Comparison of ENCODE assay signal across 13 cellular contexts in the genomic region with DNA sequence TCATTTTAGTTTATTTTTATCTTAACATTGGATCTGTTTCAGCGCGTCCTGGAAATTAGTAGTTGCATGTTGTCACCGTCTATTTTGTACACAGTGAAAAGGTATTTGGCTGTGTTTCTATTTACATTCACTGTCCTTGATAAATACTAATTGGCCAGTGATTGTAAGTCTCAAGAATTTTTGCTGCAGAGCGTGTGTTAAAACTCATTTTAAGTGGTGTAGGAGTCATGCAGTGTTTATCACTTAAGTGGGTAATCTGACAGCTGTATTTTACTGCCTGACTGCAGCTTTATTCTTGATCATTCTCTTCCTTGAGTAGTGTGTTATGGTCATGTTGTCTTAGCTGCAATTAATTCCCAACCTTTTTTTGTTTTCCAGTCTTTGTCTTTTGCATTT. TPM values are rescaled to one million over a fixed set of nuclear protein-coding genes. Genes with fewer than 3 reads are reported as not detected.
A peak's percentile ranks its signal among the peaks of the same experiment; 100 is the strongest.
DNase-seq lines count a peak whose midpoint lies in the region; ATAC-seq and TF ChIP-seq lines count a peak whose summit lies in the region.
"Had no signal": no experiment of that assay in that cellular context is flagged by ENCODE, and none has a peak within 500 bp of the region (broad histone marks: within the 10 kb centered on the region; RNA-seq: fewer than 3 reads in every experiment).

No MANE protein-coding gene starts in this region.

- no peak for DNase-seq in Right ventricle myocardium inferior (ENCODE audit: missing footprints)
- no peak for DNase-seq in cardiac septum (ENCODE audit: low spot score)
- DNase-seq in ascending aorta (ENCODE audit: low spot score in 2 of 2), result no peak
- DNase-seq in mesothelial cell of epicardium (ENCODE audit: low spot score in 2 of 2, unreplicated experiment in 2 of 2), result no peak
- DNase-seq in stimulated activated CD4-positive, alpha-beta T cell treated with anti-CD3 and anti-CD28 coated beads, Interleukin-2, amount 100 ng/mL, for 24 hours, result no peak
- no peak for DNase-seq in SHP77 treated with DMSO at 0.1 percent for 48 hours (lab: John Stamatoyannopoulos, UW)
- no peak for DNase-seq in NCI-H345 (lab: John Stamatoyannopoulos, UW)
- DNase-seq in GM19240 (ENCODE audit: insufficient read length, low spot score), result no peak
- DNase-seq: activated CD8-positive, alpha-beta memory T cell treated with anti-CD3 and anti-CD28 coated beads, Interleukin-2, amount 10 ng/mL, durations not matched to agents 7 days and 5 days; aorta; ovary had no signal

- H3K27me3 Mint-ChIP-seq in mesothelial cell of epicardium (ENCODE audit: low read depth), result no peaks in the 10 kb centered on the region

- H3K27ac ChIP-seq in ascending aorta, result peak overlapping the region; percentile 58 to 67
- H3K27ac ChIP-seq: ovary had no signal

- TF ChIP-seq CTCF in ascending aorta (IDR thresholded peaks at IDR 0.05) (no peak), mesothelial cell of epicardium (IDR thresholded peaks at IDR 0.05; ENCODE audit: unreplicated experiment) (no peak)

- H3K4me3 Mint-ChIP-seq in mesothelial cell of epicardium, result no peak overlapping the region
- H3K4me3 Mint-ChIP-seq: activated CD8-positive, alpha-beta memory T cell treated with anti-CD3 and anti-CD28 coated beads, Interleukin-2, amount 10 ng/mL, durations not matched to agents 7 days and 5 days had no signal

- no peaks in the 10 kb centered on the region for H3K9me3 ChIP-seq in ascending aorta
- H3K9me3 ChIP-seq: HAP-1, ovary had no signal

- H3K27ac Mint-ChIP-seq in mesothelial cell of epicardium, result peak overlapping the region; percentile 90
- H3K27ac Mint-ChIP-seq: activated CD8-positive, alpha-beta memory T cell treated with anti-CD3 and anti-CD28 coated beads, Interleukin-2, amount 10 ng/mL, durations not matched to agents 7 days and 5 days had no signal

- H3K4me1 ChIP-seq in ascending aorta, result peaks cover 0 to 44% of the 10 kb centered on the region in 2 donors

- H3K4me1 Mint-ChIP-seq in mesothelial cell of epicardium, result peaks cover 60% of the 10 kb centered on the region
- H3K4me1 Mint-ChIP-seq: activated CD8-positive, alpha-beta memory T cell treated with anti-CD3 and anti-CD28 coated beads, Interleukin-2, amount 10 ng/mL, durations not matched to agents 7 days and 5 days had no signal

- H3K4me3 ChIP-seq in ascending aorta, result peak overlapping the region in 1 of 2 donors; percentile 49
- H3K4me3 ChIP-seq: HAP-1, ovary had no signal

- H3K36me3 Mint-ChIP-seq in mesothelial cell of epicardium, result peaks cover 9% of the 10 kb centered on the region
- H3K36me3 Mint-ChIP-seq: activated CD8-positive, alpha-beta memory T cell treated with anti-CD3 and anti-CD28 coated beads, Interleukin-2, amount 10 ng/mL, durations not matched to agents 7 days and 5 days had no signal

- intact Hi-C loops in Right ventricle myocardium inferior (cut with DNase I) (no loop called here), cardiac septum (cut with DNase I) (no loop called here), ascending aorta (cut with DNase I) (loop anchor here (10.0 kb wide), 1 partner anchor 1278 kb away; no protein-coding TSS in a partner anchor)

- no peaks in the 10 kb centered on the region for H3K27me3 ChIP-seq in ascending aorta
- H3K27me3 ChIP-seq: ovary had no signal

- H3K36me3 ChIP-seq in ascending aorta, result no peaks in the 10 kb centered on the region
- H3K36me3 ChIP-seq: HAP-1, ovary had no signal

- ATAC-seq in Right ventricle myocardium inferior, result peak; percentile 63
- ATAC-seq: activated CD8-positive, alpha-beta memory T cell treated with anti-CD3 and anti-CD28 coated beads, Interleukin-2, amount 10 ng/mL, durations not matched to agents 7 days and 5 days had no signal

- no peaks in the 10 kb centered on the region for H3K9me3 Mint-ChIP-seq in mesothelial cell of epicardium

RNA-seq across cellular contexts. Expression of a gene that starts 9.8 kb away (rescaled TPM):
- total RNA-seq in Right ventricle myocardium inferior (88.4 TPM), cardiac septum (40.5 TPM), ascending aorta (37.1 TPM), mesothelial cell of epicardium (49.1 to 52.3 TPM (median 52.2 TPM) in 3 replicates)
- total RNA-seq: T-helper 2 cell treated with Interferon-gamma antibody and Interleukin-4, amounts not matched to agents 100 ng/mL and 5 ng/mL, for 36 hours had no signal
